ENCODE assay signal across 23 cellular contexts in the genomic region with DNA sequence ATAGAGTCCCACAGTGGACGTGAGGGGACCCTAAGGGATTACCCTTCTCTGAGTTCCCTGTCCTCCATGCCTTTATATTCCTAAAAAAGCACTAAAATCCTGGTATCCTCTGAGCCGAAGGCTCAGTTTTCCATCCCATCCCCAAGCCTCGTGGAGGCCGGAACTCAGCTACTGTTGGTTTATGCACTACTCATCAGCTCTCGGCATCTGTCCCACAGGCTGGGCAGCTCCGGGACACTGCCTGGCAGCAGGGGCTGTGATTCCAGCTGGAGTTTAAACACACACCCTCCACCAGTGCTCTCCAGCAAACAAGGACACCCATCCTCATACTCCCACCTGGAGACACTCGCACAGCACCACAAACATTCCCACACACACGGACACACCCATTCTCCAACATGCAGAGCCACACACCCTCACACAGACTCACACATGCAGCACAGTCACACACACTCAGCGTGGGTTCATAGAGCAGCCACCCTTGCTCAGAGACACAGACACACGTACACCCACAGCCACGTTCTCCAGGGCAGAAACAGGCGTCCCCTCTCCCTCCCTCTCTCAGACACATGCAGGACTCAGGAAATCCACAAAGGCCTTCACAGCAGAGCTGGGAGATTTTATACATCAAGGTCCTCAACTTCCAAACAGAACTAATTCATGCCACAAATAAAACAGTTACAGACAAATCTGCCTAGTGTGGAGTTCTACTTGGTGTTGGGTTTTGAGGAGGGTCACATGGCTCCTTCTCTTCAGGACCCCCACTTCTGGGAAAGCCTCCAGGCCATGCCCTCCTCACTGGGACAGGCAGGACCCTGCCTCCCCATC.
A peak's percentile ranks its signal among the peaks of the same experiment; 100 is the strongest.
DNase-seq lines count a peak whose midpoint lies in the region; ATAC-seq and TF ChIP-seq lines count a peak whose summit lies in the region.
"Had no signal": no experiment of that assay in that cellular context is flagged by ENCODE, and none has a peak within 500 bp of the region (broad histone marks: within the 10 kb centered on the region; RNA-seq: fewer than 3 reads in every experiment).

No MANE protein-coding gene starts in this region.

- H3K9me3 Mint-ChIP-seq in WTC11 (peaks cover 13% of the 10 kb centered on the region), nephron (peaks cover 4% of the 10 kb centered on the region)
- H3K9me3 Mint-ChIP-seq in activated naive CD4-positive, alpha-beta T cell treated with anti-CD3 and anti-CD28 coated beads, Interleukin-2, amount 50 U/mL, for 72 hours = peaks cover 9 to 13% of the 10 kb centered on the region in 2 donors
- H3K9me3 Mint-ChIP-seq: stimulated activated naive CD8-positive, alpha-beta T cell treated with anti-CD3 and anti-CD28 coated beads, Interleukin-15, Interleukin-2, amounts not matched to agents 100 ng/mL and 50 ng/mL, for 24 hours had no signal

- H3K4me1 Mint-ChIP-seq in WTC11 = peaks cover 54% of the 10 kb centered on the region
- peaks cover 24% of the 10 kb centered on the region for H3K4me1 Mint-ChIP-seq in nephron

- H3K36me3 Mint-ChIP-seq in WTC11 = peaks cover 10% of the 10 kb centered on the region
- no peaks in the 10 kb centered on the region for H3K36me3 Mint-ChIP-seq in nephron (ENCODE audit: low read depth)
- H3K36me3 Mint-ChIP-seq in activated naive CD4-positive, alpha-beta T cell treated with anti-CD3 and anti-CD28 coated beads, Interleukin-2, amount 50 U/mL, for 72 hours = peaks cover 0 to 6% of the 10 kb centered on the region in 2 donors

- CTCF ChIA-PET in WTC11 (lab: Charles Lee) = no interaction called here

- peak overlapping the region; percentile 23; the same call in 1 of the 2 replicates for H3K27ac Mint-ChIP-seq in WTC11
- peak overlapping the region in 2 of 3 experiments; percentile 19 to 54 for H3K27ac Mint-ChIP-seq in nephron
- H3K27ac Mint-ChIP-seq in activated naive CD4-positive, alpha-beta T cell treated with anti-CD3 and anti-CD28 coated beads, Interleukin-2, amount 50 U/mL, for 72 hours = no peak overlapping the region
- H3K27ac Mint-ChIP-seq: stimulated activated naive CD8-positive, alpha-beta T cell treated with anti-CD3 and anti-CD28 coated beads, Interleukin-15, Interleukin-2, amounts not matched to agents 100 ng/mL and 50 ng/mL, for 24 hours had no signal

- H3K4me3 Mint-ChIP-seq in WTC11 (no peak overlapping the region), nephron (no peak overlapping the region)
- H3K4me3 Mint-ChIP-seq: stimulated activated naive CD8-positive, alpha-beta T cell treated with anti-CD3 and anti-CD28 coated beads, Interleukin-15, Interleukin-2, amounts not matched to agents 100 ng/mL and 50 ng/mL, for 24 hours had no signal

- DNase-seq in AG10803 (ENCODE audit: low read depth) (peak; percentile 13), EL (peak; percentile 38), WTC11 (ENCODE audit: low spot score) (no peak), pons (ENCODE audit: low spot score) (no peak)
- no peak for DNase-seq in activated naive CD4-positive, alpha-beta T cell treated with anti-CD3 and anti-CD28 coated beads, Interleukin-2, amount 50 U/mL, for 72 hours (ENCODE audit: low spot score in 2 of 2)
- DNase-seq: activated CD4-positive, alpha-beta T cell treated with anti-CD3 and anti-CD28 coated beads for 4 hours; activated effector memory CD4-positive, alpha-beta T cell treated with anti-CD3 and anti-CD28 coated beads, Interleukin-2, amount 50 U/mL, for 16 hours; Caco-2; dorsolateral prefrontal cortex; HCEC 1CT; Kasumi-1; left lung; NCI-H146; NCI-H2107; NCI-H446; NCI-H774; occipital lobe; thyroid gland had no signal

- TF ChIP-seq CTCF in AG10803 (conservative IDR thresholded peaks at IDR 0.05; ENCODE audit: low read length) = no peak
- TF ChIP-seq CTCF in WTC11 (IDR thresholded peaks at IDR 0.05) = no peak
- no peak for TF ChIP-seq CTCF in nephron (IDR thresholded peaks at IDR 0.05; ENCODE audit: unreplicated experiment in 3 of 3)

- no peaks in the 10 kb centered on the region; the same call in 1 of the 2 replicates for H3K27me3 Mint-ChIP-seq in WTC11 (ENCODE audit: low read depth)
- H3K27me3 Mint-ChIP-seq in nephron (ENCODE audit: low read depth) = peaks cover 23% of the 10 kb centered on the region
- H3K27me3 Mint-ChIP-seq: stimulated activated naive CD8-positive, alpha-beta T cell treated with anti-CD3 and anti-CD28 coated beads, Interleukin-15, Interleukin-2, amounts not matched to agents 100 ng/mL and 50 ng/mL, for 24 hours had no signal

- H3K4me3 ChIP-seq in AG10803 (ENCODE audit: low read length) = no peak overlapping the region
- H3K4me3 ChIP-seq: dorsolateral prefrontal cortex, gastroesophageal sphincter, left lung, thyroid gland had no signal

- POLR2A ChIA-PET in WTC11 (lab: Charles Lee) = no interaction called here

- ATAC-seq in WTC11 = no peak
- ATAC-seq in activated naive CD4-positive, alpha-beta T cell treated with anti-CD3 and anti-CD28 coated beads, Interleukin-2, amount 50 U/mL, for 72 hours = no peak
- ATAC-seq in GM21381 (IDR thresholded peaks at IDR 0.05; ENCODE audit: unreplicated experiment) = no peak
- ATAC-seq in HG03108 (IDR thresholded peaks at IDR 0.05; ENCODE audit: unreplicated experiment) = no peak
- ATAC-seq: gastroesophageal sphincter, left lung had no signal

TF ChIP-seq in WTC11, 78 proteins besides CTCF, POLR2A, EP300 and RAD21:
- no peak for TF ChIP-seq GABPB1 (CRISPR knock-in tag; IDR thresholded peaks at IDR 0.05)
- TF ChIP-seq FOXJ3 (CRISPR knock-in tag; IDR thresholded peaks at IDR 0.05; ENCODE audit: borderline replicate concordance) = no peak
- no peak for TF ChIP-seq NR1H2 (CRISPR knock-in tag; IDR thresholded peaks at IDR 0.05)
- TF ChIP-seq, protein P1, sequence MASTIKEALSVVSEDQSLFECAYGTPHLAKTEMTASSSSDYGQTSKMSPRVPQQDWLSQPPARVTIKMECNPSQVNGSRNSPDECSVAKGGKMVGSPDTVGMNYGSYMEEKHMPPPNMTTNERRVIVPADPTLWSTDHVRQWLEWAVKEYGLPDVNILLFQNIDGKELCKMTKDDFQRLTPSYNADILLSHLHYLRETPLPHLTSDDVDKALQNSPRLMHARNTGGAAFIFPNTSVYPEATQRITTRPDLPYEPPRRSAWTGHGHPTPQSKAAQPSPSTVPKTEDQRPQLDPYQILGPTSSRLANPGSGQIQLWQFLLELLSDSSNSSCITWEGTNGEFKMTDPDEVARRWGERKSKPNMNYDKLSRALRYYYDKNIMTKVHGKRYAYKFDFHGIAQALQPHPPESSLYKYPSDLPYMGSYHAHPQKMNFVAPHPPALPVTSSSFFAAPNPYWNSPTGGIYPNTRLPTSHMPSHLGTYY (CRISPR knock-in tag; IDR thresholded peaks at IDR 0.05) = no peak

Comparison
In these comparisons a context has a peak if more than half of its experiments do, and no peak if none do; other contexts are left out.
1. DNase-seq: peak in AG10803 (single experiment) and EL (single experiment); none in WTC11 (single experiment), activated naive CD4-positive, alpha-beta T cell treated with anti-CD3 and anti-CD28 coated beads, Interleukin-2, amount 50 U/mL, for 72 hours (0 of 2) and pons (single experiment).
2. H3K27ac Mint-ChIP-seq: peak in WTC11 (single experiment) and nephron (2 of 3); none in activated naive CD4-positive, alpha-beta T cell treated with anti-CD3 and anti-CD28 coated beads, Interleukin-2, amount 50 U/mL, for 72 hours (0 of 2).